Comparison of ENCODE assay signal across 26 cellular contexts in genomic region chr7:145779165-145779564, GRCh38.
DNase-seq lines count a peak whose midpoint lies in the region; ATAC-seq, FAIRE-seq and TF ChIP-seq lines count a peak whose summit lies in the region.
"Had no signal": no experiment of that assay in that cellular context is flagged by ENCODE, and none has a peak within 500 bp of the region (broad histone marks: within the 10 kb centered on the region; RNA-seq: fewer than 3 reads in every experiment).

No MANE protein-coding gene starts in this region.

- WGBS in urinary bladder: 44% methylated on average over 3 of the region's 3 CpGs

- ATAC-seq in sciatic nerve: peak; percentile 51
- ATAC-seq: GM12878 had no signal

- H3K4me3 ChIP-seq in cardiac fibroblast (replicated peaks in 1 of 2; ENCODE audit: low read depth in 2 of 2, low read length in 2 of 2) (no peak overlapping the region), urinary bladder (ENCODE audit: low read depth, low read length) (no peak overlapping the region)
- H3K4me3 ChIP-seq: BLaER1, GM12878 had no signal

- intact Hi-C loops in sciatic nerve (cut with DNase I) (no loop called here), head of caudate nucleus (cut with DNase I) (no loop called here)

- H3K27ac ChIP-seq in urinary bladder (ENCODE audit: low read depth): peak overlapping the region; percentile 5
- H3K27ac ChIP-seq: BLaER1 had no signal

- TF ChIP-seq POLR2A in GM12892 (IDR thresholded peaks at IDR 0.05; ENCODE audit: low read depth, low read length): no peak

- TF ChIP-seq CTCF in cardiac fibroblast (IDR thresholded peaks at IDR 0.05; ENCODE audit: low read depth, low read length): no peak

- no peaks in the 10 kb centered on the region for H3K36me3 ChIP-seq in urinary bladder (ENCODE audit: insufficient read depth)
- H3K36me3 ChIP-seq: BE2C, BLaER1 had no signal

- FAIRE-seq in GM12892 (lab: Jason Lieb, UNC): no peak
- FAIRE-seq: GM12878, GM19239 had no signal

- DNase-seq in cardiac fibroblast (ENCODE audit: low read depth in 2 of 2): peak; percentile 0
- DNase-seq in fibroblast of gingiva (ENCODE audit: low read depth): peak; percentile 55
- DNase-seq in sciatic nerve (ENCODE audit: low spot score): no peak
- no peak for DNase-seq in NCI-H345 treated with DMSO at 0.1 percent for 48 hours (lab: John Stamatoyannopoulos, UW; ENCODE audit: unreplicated experiment)
- no peak for DNase-seq in NCI-H226
- DNase-seq in head of caudate nucleus: no peak
- DNase-seq in GM12892 (ENCODE audit: insufficient read length): no peak
- DNase-seq: 8988T; ACHN; BE2C; C1 segment of cervical spinal cord; CD4-positive, alpha-beta memory T cell; CD4-positive, CD25-positive, alpha-beta regulatory T cell; CD8-positive, alpha-beta memory T cell; COR-L47; DMS 273 treated with DMSO at 0.1 percent for 48 hours; DMS153; DMS53; DMS79; DND-41; EL; GDM1 had no signal

- no peaks in the 10 kb centered on the region for H3K4me1 ChIP-seq in urinary bladder (ENCODE audit: insufficient read depth)
- H3K4me1 ChIP-seq: BE2C, BLaER1 had no signal

Comparison
In these comparisons a context has a peak if more than half of its experiments do, and no peak if none do; other contexts are left out.
1. DNase-seq: peak in cardiac fibroblast (2 of 2) and fibroblast of gingiva (single experiment); none in sciatic nerve (single experiment), NCI-H345 treated with DMSO at 0.1 percent for 48 hours (single experiment), NCI-H226 (single experiment), head of caudate nucleus (0 of 42) and GM12892 (single experiment).